Comparison of ENCODE assay signal across 1 cellular context in genomic region chr10:46386694-46387093, GRCh38. TPM values are rescaled to one million over a fixed set of nuclear protein-coding genes. Genes with fewer than 3 reads are reported as not detected.
"Had no signal": no experiment of that assay in that cellular context is flagged by ENCODE, and none has a peak within 500 bp of the region (broad histone marks: within the 10 kb centered on the region; RNA-seq: fewer than 3 reads in every experiment).

No MANE protein-coding gene starts in this region.

RNA-seq across cellular contexts. Expression of gene ANXA8L1, which starts 11.1 kb away (rescaled TPM):
- polyA plus RNA-seq: immature natural killer cell had no signal
